Comparison of ENCODE assay signal across 10 cellular contexts in the genomic region with DNA sequence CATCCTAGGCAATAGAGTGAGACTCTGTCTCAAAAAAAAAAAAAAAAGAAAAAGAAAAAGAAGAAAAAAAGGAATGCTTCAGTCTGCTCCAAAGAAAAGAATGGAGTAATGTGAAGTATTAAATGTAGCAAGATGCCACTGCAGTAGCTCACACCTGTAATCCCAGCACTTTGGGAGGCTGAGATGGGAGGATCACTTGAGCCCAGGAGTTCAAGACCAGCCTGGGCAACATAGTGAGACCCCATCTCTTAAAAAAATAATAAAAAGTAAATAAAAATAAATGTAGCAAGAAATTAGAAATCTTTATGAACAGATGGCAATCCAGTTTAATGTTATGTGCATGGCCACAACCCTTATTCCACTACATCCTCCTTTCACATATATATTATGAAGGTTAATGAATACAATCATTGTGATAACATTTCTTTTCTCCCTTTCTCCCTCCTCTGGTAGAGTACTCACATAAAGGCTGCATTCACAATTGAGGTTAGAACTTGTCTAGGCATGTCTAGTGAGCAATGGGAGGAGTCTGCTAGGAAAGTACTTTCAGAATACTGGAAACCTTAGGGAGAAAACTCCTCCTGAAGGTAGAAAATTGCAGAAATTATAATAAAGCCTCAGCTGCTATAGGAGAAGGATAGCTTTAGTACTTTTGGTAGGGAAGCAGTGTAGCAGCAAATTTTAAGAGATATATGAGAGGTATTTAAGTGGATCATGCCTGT. TPM values are rescaled to one million over a fixed set of nuclear protein-coding genes. Genes with fewer than 3 reads are reported as not detected.
DNase-seq lines count a peak whose midpoint lies in the region; ATAC-seq and TF ChIP-seq lines count a peak whose summit lies in the region.
"Had no signal": no experiment of that assay in that cellular context is flagged by ENCODE, and none has a peak within 500 bp of the region (broad histone marks: within the 10 kb centered on the region; RNA-seq: fewer than 3 reads in every experiment).

No MANE protein-coding gene starts in this region.

- no peak overlapping the region for H3K4me3 ChIP-seq in colonic mucosa
- H3K4me3 ChIP-seq: esophagus muscularis mucosa had no signal

- H3K27ac ChIP-seq in colonic mucosa, result peak overlapping the region; percentile 75
- H3K27ac ChIP-seq in CD4-positive, alpha-beta T cell (ENCODE audit: low read depth, low read length), result no peak overlapping the region
- H3K27ac ChIP-seq: esophagus muscularis mucosa had no signal

- H3K4me1 Mint-ChIP-seq in CD4-positive, alpha-beta T cell (ENCODE audit: low read depth), result no peaks in the 10 kb centered on the region

- DNase-seq in NCI-H748 (lab: John Stamatoyannopoulos, UW; ENCODE audit: unreplicated experiment) (peak; percentile 13), NCI-H748 treated with DMSO at 0.1 percent for 48 hours (lab: John Stamatoyannopoulos, UW) (no peak), NCI-H146 (lab: John Stamatoyannopoulos, UW) (peak; percentile 62), colonic mucosa (no peak), non-pigmented ciliary epithelial cell (ENCODE audit: low read depth) (peak; percentile 72), iPS-NIHi7 (ENCODE audit: extremely low spot score) (no peak)
- no peak for DNase-seq in CD4-positive, alpha-beta T cell
- DNase-seq: stimulated activated CD4-positive, alpha-beta T cell treated with anti-CD3 and anti-CD28 coated beads, Interleukin-2, amount 100 ng/mL, for 24 hours had no signal

- no peaks in the 10 kb centered on the region for H3K36me3 ChIP-seq in colonic mucosa
- H3K36me3 ChIP-seq: esophagus muscularis mucosa had no signal

- H3K4me1 ChIP-seq in colonic mucosa, result peaks cover 4% of the 10 kb centered on the region
- H3K4me1 ChIP-seq: esophagus muscularis mucosa had no signal

- H3K27me3 Mint-ChIP-seq in CD4-positive, alpha-beta T cell, result no peaks in the 10 kb centered on the region

- H3K4me3 Mint-ChIP-seq in CD4-positive, alpha-beta T cell, result no peak overlapping the region

- POLR2A ChIA-PET in CD4-positive, alpha-beta T cell (lab: Charles Lee), result no interaction called here

- CTCF ChIA-PET in CD4-positive, alpha-beta T cell (lab: Charles Lee), result no interaction called here

- TF ChIP-seq CTCF in colonic mucosa (IDR thresholded peaks at IDR 0.05), result no peak
- no peak for TF ChIP-seq CTCF in CD4-positive, alpha-beta T cell (IDR thresholded peaks at IDR 0.05)

- H3K9me3 ChIP-seq in colonic mucosa, result no peaks in the 10 kb centered on the region
- no peaks in the 10 kb centered on the region for H3K9me3 ChIP-seq in CD4-positive, alpha-beta T cell (ENCODE audit: control insufficient read depth, low read length)
- H3K9me3 ChIP-seq: esophagus muscularis mucosa had no signal

- no peaks in the 10 kb centered on the region for H3K27me3 ChIP-seq in colonic mucosa
- no peaks in the 10 kb centered on the region for H3K27me3 ChIP-seq in CD4-positive, alpha-beta T cell (ENCODE audit: control insufficient read depth, insufficient read depth, low read length)
- H3K27me3 ChIP-seq: esophagus muscularis mucosa had no signal

- H3K9ac ChIP-seq in colonic mucosa (ENCODE audit: low read depth in 2 of 2, low read length in 2 of 2), result peak overlapping the region in 1 of 2 donors; percentile 23

- no peaks in the 10 kb centered on the region for H3K36me3 Mint-ChIP-seq in CD4-positive, alpha-beta T cell (ENCODE audit: low read depth)

- ATAC-seq in GM21367 (IDR thresholded peaks at IDR 0.05; ENCODE audit: unreplicated experiment), result no peak
- no peak for ATAC-seq in CD4-positive, alpha-beta T cell (ENCODE audit: poor library complexity)

- no peaks in the 10 kb centered on the region for H3K9me3 Mint-ChIP-seq in CD4-positive, alpha-beta T cell

- no peak overlapping the region for H3K27ac Mint-ChIP-seq in CD4-positive, alpha-beta T cell

- intact Hi-C loops in colonic mucosa (cut with DNase I), result no loop called here
- intact Hi-C loops in CD4-positive, alpha-beta T cell (cut with DNase I, micrococcal nuclease), result no loop called here

RNA-seq across cellular contexts. Expression of gene KLLN, which starts 20.4 kb away (rescaled TPM):
- total RNA-seq in colonic mucosa, result 1 to 10 TPM; 1.0 to 1.8 TPM
- total RNA-seq in CD4-positive, alpha-beta T cell, result under 1 TPM; 0.33 to 0.36 TPM

RNA-seq across cellular contexts. Expression of gene PTEN, which starts 20.5 kb away (rescaled TPM):
- 100 to 1,000 TPM in 1 of 2 donors, 10 to 100 TPM in 1; 79.2 to 111 TPM for total RNA-seq in colonic mucosa
- total RNA-seq in CD4-positive, alpha-beta T cell, result 10 to 100 TPM; 79.8 to 86.0 TPM

RNA-seq across cellular contexts. Expression of gene ATAD1, which starts 24.9 kb away (rescaled TPM):
- total RNA-seq in colonic mucosa, result 10 to 100 TPM; 38.1 to 59.9 TPM
- total RNA-seq in CD4-positive, alpha-beta T cell, result 10 to 100 TPM; 33.7 to 38.7 TPM

Comparison
In these comparisons a context has a peak if more than half of its experiments do, and no peak if none do; other contexts are left out.
1. DNase-seq: peak in NCI-H748 (single experiment), NCI-H146 (single experiment) and non-pigmented ciliary epithelial cell (single experiment); none in NCI-H748 treated with DMSO at 0.1 percent for 48 hours (single experiment), colonic mucosa (single experiment), CD4-positive, alpha-beta T cell (0 of 10) and iPS-NIHi7 (single experiment).